Comparison of ENCODE assay signal across 8 cellular contexts in the genomic region with DNA sequence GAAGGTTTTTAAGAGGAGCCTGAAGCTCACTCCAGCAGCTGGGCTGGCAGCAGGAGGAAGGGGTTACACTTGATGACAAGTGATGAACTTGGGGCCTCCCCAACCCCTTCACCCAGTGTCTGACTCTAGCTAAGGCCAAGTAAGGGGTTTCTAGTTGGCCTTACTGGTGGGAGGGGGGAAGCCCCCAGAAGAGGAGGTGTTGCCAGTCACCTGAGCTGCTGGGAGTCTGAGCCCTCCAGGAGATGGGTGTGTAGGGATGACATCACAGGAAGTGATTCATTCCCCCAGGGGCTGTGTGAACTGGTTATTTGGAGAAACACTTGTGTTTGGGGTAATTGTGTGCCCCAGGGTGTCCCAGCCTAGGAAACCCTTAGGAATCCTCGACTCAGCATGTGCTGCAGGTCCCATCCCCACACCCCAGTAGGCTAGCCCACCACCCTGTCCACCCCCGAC. TPM values are rescaled to one million over a fixed set of nuclear protein-coding genes. Genes with fewer than 3 reads are reported as not detected.
A peak's percentile ranks its signal among the peaks of the same experiment; 100 is the strongest.
DNase-seq lines count a peak whose midpoint lies in the region; ATAC-seq and TF ChIP-seq lines count a peak whose summit lies in the region.

No MANE protein-coding gene starts in this region.

- no peak for TF ChIP-seq CTCF in fibroblast of pulmonary artery (IDR thresholded peaks at IDR 0.05; ENCODE audit: low read length, missing control alignments)

- H3K4me3 ChIP-seq in fibroblast of pulmonary artery (replicated peaks; ENCODE audit: low read depth, low read length) (no peak overlapping the region), H7 (ENCODE audit: insufficient read depth, low read depth, low read length) (no peak overlapping the region)

- ATAC-seq in GM18909 (IDR thresholded peaks at IDR 0.05; ENCODE audit: poor library complexity, unreplicated experiment) (peak; percentile 58), GM18873 (IDR thresholded peaks at IDR 0.05; ENCODE audit: low FRiP score, unreplicated experiment) (no peak), GM18868 (IDR thresholded peaks at IDR 0.05; ENCODE audit: unreplicated experiment) (no peak)

- no peaks in the 10 kb centered on the region for H3K27me3 ChIP-seq in H7 (ENCODE audit: control insufficient read depth, insufficient read depth, low read length)

- DNase-seq in HPDE6-E6E7 (ENCODE audit: extremely low spot score), result peak; percentile 91
- DNase-seq in activated CD4-positive, alpha-beta T cell treated with anti-CD3 and anti-CD28 coated beads, Interleukin-2, amount 50 U/mL, for 1 hour, result peak; percentile 7
- DNase-seq in fibroblast of pulmonary artery (ENCODE audit: low read depth), result peak; percentile 69
- peak; percentile 47 for DNase-seq in stimulated activated CD8-positive, alpha-beta memory T cell treated with anti-CD3 and anti-CD28 coated beads, Interleukin-4, amount 100 ng/mL, for 24 hours (ENCODE audit: low read depth)
- DNase-seq in H7, result no peak

- H3K36me3 ChIP-seq in H7 (replicated peaks; ENCODE audit: control insufficient read depth, insufficient read depth, low read length), result no peaks in the 10 kb centered on the region

RNA-seq across cellular contexts. Expression of gene PADI1, which starts 3.1 kb away (rescaled TPM):
- total RNA-seq in H7 (2014; rRNA removed; shearing (Covaris generic)), result 0.07 and 0.45 TPM in 2 replicates

RNA-seq across cellular contexts. Expression of gene PADI3, which starts 40.9 kb away (rescaled TPM):
- 1.2 and 4.1 TPM in 2 replicates for total RNA-seq in H7 (2014; rRNA removed; shearing (Covaris generic))
